1 cellular context compared by ENCODE assay signal in genomic region chr13:45784755-45785675, GRCh38.
TF ChIP-seq lines count a peak whose summit lies in the region.

No MANE protein-coding gene starts in this region.

TF ChIP-seq in IMR-90, 13 proteins besides CTCF, POLR2A, EP300 and RAD21 (continued from another document):
- TF ChIP-seq USF2 (IDR thresholded peaks at IDR 0.05; ENCODE audit: low read depth, low read length) (no peak), MXI1 (IDR thresholded peaks at IDR 0.05; ENCODE audit: borderline replicate concordance, low read depth, low read length) (no peak), FOS (IDR thresholded peaks at IDR 0.05; ENCODE audit: low read depth, low read length) (no peak), CEBPB (IDR thresholded peaks at IDR 0.05; ENCODE audit: low read depth, low read length) (no peak), SMC3 (IDR thresholded peaks at IDR 0.05; ENCODE audit: low read depth, low read length) (no peak)
